10 cellular contexts compared by ENCODE assay signal in genomic region chr12:107736914-107737313, GRCh38. TPM values are rescaled to one million over a fixed set of nuclear protein-coding genes. Genes with fewer than 3 reads are reported as not detected.
DNase-seq lines count a peak whose midpoint lies in the region; ATAC-seq, FAIRE-seq and TF ChIP-seq lines count a peak whose summit lies in the region.
"Had no signal": no experiment of that assay in that cellular context is flagged by ENCODE, and none has a peak within 500 bp of the region (broad histone marks: within the 10 kb centered on the region; RNA-seq: fewer than 3 reads in every experiment).

No MANE protein-coding gene starts in this region.

- TF ChIP-seq EP300 in GM12878 (IDR thresholded peaks at IDR 0.05; ENCODE audit: borderline replicate concordance in 1 of 2, control insufficient read depth in 1 of 2, low read depth in 2 of 2, low read length in 2 of 2): peak in 1 of 2 experiments; percentile 25; a peak in 1 of 4 replicates

- H3K27ac ChIP-seq in GM12878 (ENCODE audit: control insufficient read depth, insufficient read depth) (no peak overlapping the region), left lung (no peak overlapping the region)

- in situ Hi-C loops in GM12878 (cut with MboI): no loop called here

- no peaks in the 10 kb centered on the region for H3K9me3 ChIP-seq in GM12878 (replicated peaks; ENCODE audit: control insufficient read depth, insufficient read depth, low read length)
- no peaks in the 10 kb centered on the region for H3K9me3 ChIP-seq in left lung

- ATAC-seq in GM18499 (IDR thresholded peaks at IDR 0.05; ENCODE audit: insufficient read depth, unreplicated experiment) (peak; percentile 77), GM21515 (IDR thresholded peaks at IDR 0.05; ENCODE audit: unreplicated experiment) (peak; percentile 91), HG03439 (IDR thresholded peaks at IDR 0.05; ENCODE audit: unreplicated experiment) (peak; percentile 89), GM12878 (peak; percentile 100), left lung (no peak)

- H3K79me2 ChIP-seq in GM12878 (ENCODE audit: control insufficient read depth, insufficient read depth, low read length): no peaks in the 10 kb centered on the region

- SMC1A ChIA-PET in GM12878 (lab: Charles Lee; ENCODE audit: uncharacterized antibody, unreplicated experiment): interaction anchor here (1.0 to 1.4 kb wide), 5 partner anchors 13 to 150 kb away, joined by 4 to 6 read pairs (median 5); no protein-coding TSS in a partner anchor

- TF ChIP-seq CTCF in GM12878 (IDR thresholded peaks at IDR 0.05 in 2 of 3, conservative IDR thresholded peaks at IDR 0.05 in 1 of 3; ENCODE audit: control insufficient read depth in 2 of 3, extremely low read depth in 1 of 3, insufficient read depth in 1 of 3, low read depth in 3 of 3, low read length in 3 of 3) (peak; percentile 35 to 45 (median 36); a peak in 5 of 6 replicates), left lung (IDR thresholded peaks at IDR 0.05) (no peak)

- H3K27me3 ChIP-seq in GM12878 (replicated peaks in 1 of 2; ENCODE audit: control insufficient read depth in 2 of 2, insufficient read depth in 2 of 2, low read length in 1 of 2) (no peaks in the 10 kb centered on the region), left lung (no peaks in the 10 kb centered on the region)

- H3K4me1 ChIP-seq in GM12878 (ENCODE audit: control insufficient read depth, insufficient read depth, low read length) (peaks cover 3% of the 10 kb centered on the region; the same call in 1 of the 2 replicates), left lung (no peaks in the 10 kb centered on the region)

- TF ChIP-seq RAD21 in GM12878 (IDR thresholded peaks at IDR 0.05; ENCODE audit: insufficient read depth, low read depth, low read length): peak; percentile 36; the same call in 1 of the 2 replicates

- intact Hi-C loops in GM12878 (cut with micrococcal nuclease; ENCODE audit: unreplicated experiment) (no loop called here), left lung (cut with DNase I) (no loop called here)

- DNase-seq in GM12878 (ENCODE audit: low read depth, low spot score): peak; percentile 57
- DNase-seq in left lung: no peak
- no peak for DNase-seq in DMS53 treated with DMSO at 0.1 percent for 48 hours (lab: John Stamatoyannopoulos, UW; ENCODE audit: unreplicated experiment)
- no peak for DNase-seq in activated gamma-delta T cell (lab: John Stamatoyannopoulos, UW)
- no peak for DNase-seq in DMS 273 (lab: John Stamatoyannopoulos, UW; ENCODE audit: unreplicated experiment)
- DNase-seq: NCI-H226 had no signal

- no TSS peak for BruUV-seq in GM12878 (replicated peaks; lab: Mats Ljungman, UMichigan)

- FAIRE-seq in GM12878 (lab: Jason Lieb, UNC): peak; percentile 47
- FAIRE-seq: endothelial cell of umbilical vein had no signal

- no peak overlapping the region for H2AFZ ChIP-seq in GM12878 (ENCODE audit: control insufficient read depth, low read depth, low read length)

- no peak overlapping the region for H3K9ac ChIP-seq in GM12878 (ENCODE audit: control insufficient read depth, insufficient read depth, low read length)

- TF ChIP-seq POLR2A in GM12878 (IDR thresholded peaks at IDR 0.05; ENCODE audit: low read depth, low read length): no peak

- WGBS in GM12878 (ENCODE audit: insufficient coverage, insufficient replicate concordance, low lambda C conversion rate, missing lambda C conversion rate): 3% methylated on average over 4 of the region's 4 CpGs

- CTCF ChIA-PET in GM12878 (lab: Yijun Ruan, JAX): interaction anchor here (0.6 to 3.3 kb wide), 9 partner anchors 22 to 303 kb away, joined by 3 to 24 read pairs (median 3); no protein-coding TSS in a partner anchor

- H4K20me1 ChIP-seq in GM12878 (ENCODE audit: control insufficient read depth, insufficient read depth): no peaks in the 10 kb centered on the region

- peaks cover 4 to 27% of the 10 kb centered on the region in 2 experiments for H3K36me3 ChIP-seq in GM12878 (ENCODE audit: control insufficient read depth in 2 of 2, insufficient read depth in 2 of 2, low read length in 1 of 2)
- H3K36me3 ChIP-seq in left lung: peaks cover 0 to 99% of the 10 kb centered on the region in 2 donors

- POLR2A ChIA-PET in GM12878 (lab: Charles Lee): interaction anchor here (0.5 kb wide), 1 partner anchor 93 kb away, joined by 4 read pairs; no protein-coding TSS in a partner anchor

- no peak overlapping the region for H3K4me2 ChIP-seq in GM12878 (ENCODE audit: control insufficient read depth, insufficient read depth)

- RAD21 ChIA-PET in GM12878 (lab: Charles Lee; ENCODE audit: unreplicated experiment): interaction anchor here (1.3 to 1.6 kb wide), 2 partner anchors 22 to 148 kb away, joined by 3 to 7 read pairs; no protein-coding TSS in a partner anchor

- H3K4me3 ChIP-seq in GM12878: no peak overlapping the region
- H3K4me3 ChIP-seq in left lung: no peak overlapping the region

TF ChIP-seq in GM12878, 131 proteins besides CTCF, POLR2A, EP300 and RAD21 (continues in another document):
- no peak for TF ChIP-seq SRF (IDR thresholded peaks at IDR 0.05; ENCODE audit: low read depth in 2 of 2, low read length in 2 of 2)
- no peak for TF ChIP-seq GATAD2B (conservative IDR thresholded peaks at IDR 0.05; ENCODE audit: low read depth)
- no peak for TF ChIP-seq JUND (IDR thresholded peaks at IDR 0.05; ENCODE audit: low read depth, low read length)
- no peak for TF ChIP-seq ZZZ3 (IDR thresholded peaks at IDR 0.05; ENCODE audit: control insufficient read depth, insufficient read length, low read depth)
- no peak for TF ChIP-seq BRCA1 (IDR thresholded peaks at IDR 0.05; ENCODE audit: low read depth, low read length)
- TF ChIP-seq TCF3 (IDR thresholded peaks at IDR 0.05; ENCODE audit: borderline replicate concordance, insufficient read depth, low read depth, low read length): no peak
- no peak for TF ChIP-seq POLR2AphosphoS2 (IDR thresholded peaks at IDR 0.05; ENCODE audit: low read depth, low read length)
- TF ChIP-seq KAT2A (conservative IDR thresholded peaks at IDR 0.05; ENCODE audit: control insufficient read depth, low read depth, low read length): no peak
- TF ChIP-seq SMC3 (IDR thresholded peaks at IDR 0.05; ENCODE audit: borderline replicate concordance, low read length): peak; percentile 11; the same call in 1 of the 2 replicates
- TF ChIP-seq RAD51 (IDR thresholded peaks at IDR 0.05): peak; percentile 46

RNA-seq across cellular contexts. Expression of gene PRDM4, which starts 24.0 kb away (rescaled TPM):
- 62.0 and 66.5 TPM in 2 replicates for total RNA-seq in GM12878 (2013; cell fraction: nucleolus; rRNA removed)
- total RNA-seq in GM12878 (2014; rRNA removed) (16.9 and 19.9 TPM in 2 replicates), GM12878 (2014; rRNA removed; fragmentation: Illumina TruSeq; extraction: Trizol) (15.0 and 15.4 TPM in 2 replicates), GM12878 (2021) (20.0 and 22.0 TPM in 2 replicates), left lung (10 to 100 TPM; 16.1 to 25.2 TPM)
- 8.6 TPM for polyA plus RNA-seq in GM12878 (2011; ENCODE audit: low read depth)
- polyA plus RNA-seq in GM12878 (2011; rRNA removed) (18.8 and 22.2 TPM in 2 replicates), GM12878 (2014; fragmentation: Illumina TruSeq; extraction: Trizol) (18.8 and 27.0 TPM in 2 replicates), GM12878 (2014; fragmentation: Nextera tagmentation; extraction: Ambion mirVana) (1 to 10 TPM; 5.1 to 5.9 TPM), GM12878 (2014; rRNA removed) (12.4 and 14.6 TPM in 2 replicates), GM12878 (2016; fragmentation: Nextera tagmentation; extraction: Ambion mirVana) (10 to 100 TPM; 12.2 to 13.9 TPM)
- 17.3 and 18.5 TPM in 2 replicates for polyA plus RNA-seq in GM12878 (2011; cell fraction: cytosol; rRNA removed)
- 22.2 and 24.6 TPM in 2 replicates for polyA plus RNA-seq in GM12878 (2011; cell fraction: nucleus; rRNA removed)
- 8.9 and 9.4 TPM in 2 replicates for polyA plus RNA-seq in GM12878 (2012)
- polyA minus RNA-seq in GM12878 (2011; rRNA and poly(A)+ RNA removed): 22.3 and 28.3 TPM in 2 replicates
- 9.2 and 15.5 TPM in 2 replicates for polyA minus RNA-seq in GM12878 (2011; cell fraction: cytosol; rRNA and poly(A)+ RNA removed)
- 18.7 and 28.6 TPM in 2 replicates for polyA minus RNA-seq in GM12878 (2011; cell fraction: nucleus; rRNA and poly(A)+ RNA removed)

RNA-seq across cellular contexts. Expression of gene ASCL4, which starts 37.6 kb away (rescaled TPM):
- total RNA-seq in GM12878 (2013; cell fraction: nucleolus; rRNA removed): not detected in 2 replicates
- not detected in 2 replicates for total RNA-seq in GM12878 (2014; rRNA removed)
- not detected in 2 replicates for total RNA-seq in GM12878 (2014; rRNA removed; fragmentation: Illumina TruSeq; extraction: Trizol)
- total RNA-seq in GM12878 (2021): not detected in 2 replicates
- not detected for polyA plus RNA-seq in GM12878 (2011; ENCODE audit: low read depth)
- polyA plus RNA-seq in GM12878 (2011; rRNA removed): not detected in 2 replicates
- polyA plus RNA-seq in GM12878 (2011; cell fraction: cytosol; rRNA removed): not detected in 2 replicates
- not detected in 2 replicates for polyA plus RNA-seq in GM12878 (2011; cell fraction: nucleus; rRNA removed)
- not detected in 2 replicates for polyA plus RNA-seq in GM12878 (2012)
- not detected in 2 replicates for polyA plus RNA-seq in GM12878 (2014; fragmentation: Illumina TruSeq; extraction: Trizol)
- not detected for polyA plus RNA-seq in GM12878 (2014; fragmentation: Nextera tagmentation; extraction: Ambion mirVana)
- polyA plus RNA-seq in GM12878 (2014; rRNA removed): not detected in 2 replicates
- polyA plus RNA-seq in GM12878 (2016; fragmentation: Nextera tagmentation; extraction: Ambion mirVana): not detected
- polyA minus RNA-seq in GM12878 (2011; rRNA and poly(A)+ RNA removed): not detected in 2 replicates
- polyA minus RNA-seq in GM12878 (2011; cell fraction: cytosol; rRNA and poly(A)+ RNA removed): not detected in 2 replicates
- not detected in 2 replicates for polyA minus RNA-seq in GM12878 (2011; cell fraction: nucleus; rRNA and poly(A)+ RNA removed)
- not detected for total RNA-seq in left lung
- total RNA-seq: endothelial cell of umbilical vein had no signal
- polyA plus RNA-seq: endothelial cell of umbilical vein had no signal

RNA-seq across cellular contexts. Expression of gene PWP1, which starts 51.3 kb away (rescaled TPM):
- 112 and 139 TPM in 2 replicates for total RNA-seq in GM12878 (2013; cell fraction: nucleolus; rRNA removed)
- total RNA-seq in GM12878 (2014; rRNA removed) (42.4 and 46.3 TPM in 2 replicates), GM12878 (2014; rRNA removed; fragmentation: Illumina TruSeq; extraction: Trizol) (64.0 and 65.2 TPM in 2 replicates), GM12878 (2021) (45.7 and 49.4 TPM in 2 replicates), left lung (10 to 100 TPM; 22.8 to 29.9 TPM)
- polyA plus RNA-seq in GM12878 (2011; ENCODE audit: low read depth): 41.1 TPM
- polyA plus RNA-seq in GM12878 (2011; rRNA removed) (93.0 and 117 TPM in 2 replicates), GM12878 (2014; fragmentation: Illumina TruSeq; extraction: Trizol) (76.1 and 83.5 TPM in 2 replicates), GM12878 (2014; fragmentation: Nextera tagmentation; extraction: Ambion mirVana) (100 to 1,000 TPM; 244 to 283 TPM), GM12878 (2014; rRNA removed) (37.4 and 46.5 TPM in 2 replicates), GM12878 (2016; fragmentation: Nextera tagmentation; extraction: Ambion mirVana) (100 to 1,000 TPM in 1 of 2 experiments, 10 to 100 TPM in 1; 99.4 to 108 TPM)
- polyA plus RNA-seq in GM12878 (2011; cell fraction: cytosol; rRNA removed): 80.2 and 100 TPM in 2 replicates
- 53.7 and 106 TPM in 2 replicates for polyA plus RNA-seq in GM12878 (2011; cell fraction: nucleus; rRNA removed)
- 35.0 and 42.6 TPM in 2 replicates for polyA plus RNA-seq in GM12878 (2012)
- 33.7 and 59.5 TPM in 2 replicates for polyA minus RNA-seq in GM12878 (2011; rRNA and poly(A)+ RNA removed)
- polyA minus RNA-seq in GM12878 (2011; cell fraction: cytosol; rRNA and poly(A)+ RNA removed): 20.8 TPM in 2 replicates
- 14.0 and 26.3 TPM in 2 replicates for polyA minus RNA-seq in GM12878 (2011; cell fraction: nucleus; rRNA and poly(A)+ RNA removed)

Comparison
In these comparisons a context has a peak if more than half of its experiments do, and no peak if none do; other contexts are left out.
1. CTCF ChIP-seq: peak in GM12878 (3 of 3); none in left lung (0 of 2).